In the genomic region with DNA sequence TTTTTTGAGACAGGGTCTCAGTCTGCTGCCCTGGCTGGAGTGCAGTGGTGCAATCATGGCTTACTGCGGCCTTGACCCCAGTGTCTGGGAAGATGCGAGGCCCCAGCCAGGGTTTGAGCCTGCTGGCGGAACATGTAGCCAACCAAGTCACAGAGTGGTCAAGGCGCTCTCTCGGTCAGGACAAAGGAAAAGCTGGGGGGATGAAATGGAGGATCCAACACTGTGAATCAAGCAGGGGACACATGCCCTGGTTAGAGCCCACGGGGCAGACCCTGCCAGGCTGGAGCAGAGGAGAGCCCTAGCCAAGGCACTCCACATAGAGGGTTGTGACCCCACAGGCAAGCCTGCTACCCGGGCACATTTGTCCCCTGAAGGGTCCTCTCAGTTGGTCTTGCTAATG, we compare ENCODE assay signal across 30 cellular contexts. TPM values are rescaled to one million over a fixed set of nuclear protein-coding genes. Genes with fewer than 3 reads are reported as not detected.
DNase-seq lines count a peak whose midpoint lies in the region; ATAC-seq, FAIRE-seq and TF ChIP-seq lines count a peak whose summit lies in the region.
"Had no signal": no experiment of that assay in that cellular context is flagged by ENCODE, and none has a peak within 500 bp of the region (broad histone marks: within the 10 kb centered on the region; RNA-seq: fewer than 3 reads in every experiment).

No MANE protein-coding gene starts in this region.

- no peaks in the 10 kb centered on the region for H3K27me3 ChIP-seq in upper lobe of right lung
- H3K27me3 ChIP-seq: BE2C, BLaER1 had no signal

- ATAC-seq in upper lobe of right lung, result peak; percentile 7
- no peak for ATAC-seq in HG03159 (IDR thresholded peaks at IDR 0.05; ENCODE audit: unreplicated experiment)
- ATAC-seq: GM12878 had no signal

- H3K4me3 ChIP-seq in kidney (ENCODE audit: low read length in 2 of 2), result no peak overlapping the region
- H3K4me3 ChIP-seq in upper lobe of right lung, result no peak overlapping the region
- H3K4me3 ChIP-seq: BLaER1, GM12878 had no signal

- H3K9ac ChIP-seq in kidney (ENCODE audit: low read length in 2 of 2), result no peak overlapping the region
- H3K9ac ChIP-seq: BLaER1 had no signal

- TF ChIP-seq CTCF in kidney (IDR thresholded peaks at IDR 0.05; ENCODE audit: borderline replicate concordance, extremely low read depth, insufficient read depth) (no peak), upper lobe of right lung (IDR thresholded peaks at IDR 0.05) (no peak)

- no peaks in the 10 kb centered on the region for H3K9me3 ChIP-seq in kidney (ENCODE audit: control insufficient read depth in 1 of 2, low read length in 2 of 2)
- no peaks in the 10 kb centered on the region for H3K9me3 ChIP-seq in upper lobe of right lung
- H3K9me3 ChIP-seq: BE2C, BLaER1 had no signal

- no peak for FAIRE-seq in kidney (lab: Jason Lieb, UNC)
- FAIRE-seq: A204.1, GM12878, GM12892, GM18507 had no signal

- DNase-seq in kidney (peak; percentile 48), posterior vena cava (ENCODE audit: low spot score) (peak; percentile 73), upper lobe of right lung (no peak), NCI-H1092 treated with DMSO at 0.1 percent for 48 hours (lab: John Stamatoyannopoulos, UW) (no peak), SIG-M5 (lab: John Stamatoyannopoulos, UW) (no peak)
- DNase-seq: 8988T; ACHN; BE2C; C1 segment of cervical spinal cord; CD4-positive, alpha-beta memory T cell; CD4-positive, CD25-positive, alpha-beta regulatory T cell; CD8-positive, alpha-beta memory T cell; COR-L47; DMS 273 treated with DMSO at 0.1 percent for 48 hours; DMS153; DMS53; DMS79; DND-41; EL; GDM1 had no signal

- no peaks in the 10 kb centered on the region for H3K36me3 ChIP-seq in kidney (ENCODE audit: control insufficient read depth in 1 of 2, insufficient read depth in 2 of 2, low read length in 2 of 2)
- no peaks in the 10 kb centered on the region for H3K36me3 ChIP-seq in upper lobe of right lung
- H3K36me3 ChIP-seq: BE2C, BLaER1 had no signal

- H3K4me1 ChIP-seq in kidney (ENCODE audit: control insufficient read depth in 1 of 2, insufficient read depth in 1 of 2, low read depth in 1 of 2, low read length in 2 of 2), result no peaks in the 10 kb centered on the region
- no peaks in the 10 kb centered on the region for H3K4me1 ChIP-seq in upper lobe of right lung
- H3K4me1 ChIP-seq: BE2C, BLaER1 had no signal

- intact Hi-C loops in kidney (cut with DNase I), result no loop called here
- intact Hi-C loops in posterior vena cava (cut with DNase I), result no loop called here
- intact Hi-C loops in upper lobe of right lung (cut with DNase I), result no loop called here

- H3K27ac ChIP-seq in kidney (ENCODE audit: low read depth in 2 of 2, low read length in 2 of 2), result no peak overlapping the region
- H3K27ac ChIP-seq in upper lobe of right lung, result no peak overlapping the region
- H3K27ac ChIP-seq: BLaER1 had no signal

RNA-seq across cellular contexts. Expression of a gene that starts 10.1 kb away (rescaled TPM):
- total RNA-seq in kidney (not detected), posterior vena cava (not detected), upper lobe of right lung (not detected)
- polyA plus RNA-seq in kidney (ENCODE audit: insufficient read depth, low read depth, low replicate concordance), result not detected
- total RNA-seq: A673; CD4-positive, alpha-beta memory T cell; CD4-positive, CD25-positive, alpha-beta regulatory T cell; CD8-positive, alpha-beta memory T cell; G401; GM12878 had no signal
- polyA plus RNA-seq: AG04450; CD14-positive monocyte; CD4-positive, alpha-beta memory T cell; CD4-positive, CD25-positive, alpha-beta regulatory T cell; CD8-positive, alpha-beta memory T cell had no signal

Comparison
In these comparisons a context has a peak if more than half of its experiments do, and no peak if none do; other contexts are left out.
1. DNase-seq: peak in kidney (single experiment) and posterior vena cava (single experiment); none in upper lobe of right lung (single experiment), NCI-H1092 treated with DMSO at 0.1 percent for 48 hours (single experiment) and SIG-M5 (single experiment).